13 cellular contexts compared by ENCODE assay signal in genomic region chr2:99821572-99822369, GRCh38.
A peak's percentile ranks its signal among the peaks of the same experiment; 100 is the strongest.
DNase-seq lines count a peak whose midpoint lies in the region; TF ChIP-seq lines count a peak whose summit lies in the region.
"Had no signal": no experiment of that assay in that cellular context is flagged by ENCODE, and none has a peak within 500 bp of the region (broad histone marks: within the 10 kb centered on the region; RNA-seq: fewer than 3 reads in every experiment).

No MANE protein-coding gene starts in this region.

- peak overlapping the region in 1 of 2 experiments; percentile 35 for H3K14ac ChIP-seq in mesenchymal stem cell (ENCODE audit: low read length in 2 of 2)

- no peak overlapping the region for H3K4ac ChIP-seq in mesenchymal stem cell (ENCODE audit: low read depth in 1 of 2, low read length in 2 of 2)

- 58% methylated on average over 13 of the region's 13 CpGs for WGBS in mesenchymal stem cell
- WGBS in sigmoid colon, 2 donors, result 92 to 94% methylated on average over 13 of the region's 13 CpGs

- no peak for TF ChIP-seq POLR2A in sigmoid colon (IDR thresholded peaks at IDR 0.05)

- H2BK5ac ChIP-seq in mesenchymal stem cell (ENCODE audit: low read depth, low read length, poor library complexity, severe bottlenecking), result no peak overlapping the region

- no peaks in the 10 kb centered on the region for H3K9me3 Mint-ChIP-seq in immature natural killer cell

- no peaks in the 10 kb centered on the region for H3K27me3 Mint-ChIP-seq in immature natural killer cell (ENCODE audit: low read depth in 3 of 3)

- H2AK5ac ChIP-seq in mesenchymal stem cell (ENCODE audit: low read length, severe bottlenecking), result peak overlapping the region; percentile 31

- H3K4me1 ChIP-seq in mesenchymal stem cell (ENCODE audit: control insufficient read depth, insufficient read depth, low read depth, low read length) (peaks cover 9% of the 10 kb centered on the region), sigmoid colon (no peaks in the 10 kb centered on the region)

- peaks cover 0 to 5% of the 10 kb centered on the region in 2 experiments for H3K36me3 ChIP-seq in mesenchymal stem cell (ENCODE audit: control insufficient read depth in 1 of 2, insufficient read depth in 2 of 2, low read depth in 1 of 2, low read length in 2 of 2)
- H3K36me3 ChIP-seq in sigmoid colon, result no peaks in the 10 kb centered on the region

- intact Hi-C loops in sigmoid colon (cut with DNase I), result loop anchor here (10.0 kb wide), 1 partner anchor 423 kb away; no protein-coding TSS in a partner anchor

- H3K18ac ChIP-seq in mesenchymal stem cell (ENCODE audit: low read depth in 1 of 2, low read length in 2 of 2), result peak overlapping the region in 1 of 2 experiments; percentile 37

- no peak overlapping the region for H2BK120ac ChIP-seq in mesenchymal stem cell (ENCODE audit: low read depth, low read length)

- peaks cover 16% of the 10 kb centered on the region for H3K79me1 ChIP-seq in mesenchymal stem cell (replicated peaks; ENCODE audit: low read length, poor library complexity, severe bottlenecking)

- H4K91ac ChIP-seq in mesenchymal stem cell (ENCODE audit: low read length), result no peak overlapping the region

- H3K4me1 Mint-ChIP-seq in immature natural killer cell, result peaks cover 0 to 7% of the 10 kb centered on the region in 2 donors

- H3K36me3 Mint-ChIP-seq in immature natural killer cell, result no peaks in the 10 kb centered on the region

- no peak overlapping the region for H3K4me2 ChIP-seq in mesenchymal stem cell (ENCODE audit: low read length, poor library complexity, severe bottlenecking)

- no peak overlapping the region for H2BK15ac ChIP-seq in mesenchymal stem cell (ENCODE audit: low read depth, poor library complexity, severe bottlenecking)

- no peak overlapping the region for H3K27ac Mint-ChIP-seq in immature natural killer cell

- H3K9ac ChIP-seq in mesenchymal stem cell (ENCODE audit: low read length), result no peak overlapping the region
- H3K9ac ChIP-seq: BLaER1 had no signal

- H3K4me3 Mint-ChIP-seq in immature natural killer cell, result no peak overlapping the region

- H2AFZ ChIP-seq in mesenchymal stem cell (ENCODE audit: low read depth, low read length), result no peak overlapping the region

- no peak for TF ChIP-seq EP300 in sigmoid colon (IDR thresholded peaks at IDR 0.05)

- no peak overlapping the region for H4K8ac ChIP-seq in mesenchymal stem cell (ENCODE audit: low read length)

- no peak for TF ChIP-seq CTCF in sigmoid colon (IDR thresholded peaks at IDR 0.05)

- H3K27ac ChIP-seq in mesenchymal stem cell (ENCODE audit: low read length, poor library complexity, severe bottlenecking) (peak overlapping the region; percentile 79), sigmoid colon (no peak overlapping the region)
- H3K27ac ChIP-seq: BLaER1, epithelial cell of prostate had no signal

- H3K4me3 ChIP-seq in mesenchymal stem cell (ENCODE audit: insufficient read depth in 1 of 2, low read depth in 1 of 2, low read length in 2 of 2), result no peak overlapping the region
- no peak overlapping the region for H3K4me3 ChIP-seq in sigmoid colon
- H3K4me3 ChIP-seq: BLaER1 had no signal

- H3K27me3 ChIP-seq in mesenchymal stem cell (ENCODE audit: control insufficient read depth in 1 of 2, insufficient read depth in 1 of 2, low read length in 2 of 2) (peaks cover 0 to 9% of the 10 kb centered on the region in 2 experiments), sigmoid colon (no peaks in the 10 kb centered on the region)
- H3K27me3 ChIP-seq: BLaER1 had no signal

- no peaks in the 10 kb centered on the region for H3K9me3 ChIP-seq in mesenchymal stem cell (ENCODE audit: control insufficient read depth, low read length)
- no peaks in the 10 kb centered on the region for H3K9me3 ChIP-seq in sigmoid colon
- H3K9me3 ChIP-seq: BLaER1 had no signal

- peak; percentile 60 for DNase-seq in AG20443 (ENCODE audit: low spot score)
- DNase-seq in LHCN-M2 (ENCODE audit: low read depth), result peak; percentile 5
- DNase-seq in dermis blood vessel endothelial cell, result peak; percentile 41
- DNase-seq in mesenchymal stem cell, result peak; percentile 82
- DNase-seq in OCI-M2 (lab: John Stamatoyannopoulos, UW; ENCODE audit: unreplicated experiment), result no peak
- no peak for DNase-seq in immature natural killer cell
- no peak for DNase-seq in sigmoid colon
- no peak for DNase-seq in nucleus accumbens (lab: John Stamatoyannopoulos, UW)
- DNase-seq: activated CD8-positive, alpha-beta memory T cell treated with anti-CD3 and anti-CD28 coated beads, Interleukin-2, amount 50 U/mL, for 48 hours; left cardiac atrium; SIG-M5 had no signal

- H3K23ac ChIP-seq in mesenchymal stem cell (ENCODE audit: low read length in 2 of 2), result no peak overlapping the region

- H2BK12ac ChIP-seq in mesenchymal stem cell (ENCODE audit: low read length in 2 of 2), result peak overlapping the region in 1 of 2 experiments; percentile 21

Comparison
In these comparisons a context has a peak if more than half of its experiments do, and no peak if none do; other contexts are left out.
1. DNase-seq: peak in AG20443 (single experiment), LHCN-M2 (single experiment), dermis blood vessel endothelial cell (single experiment) and mesenchymal stem cell (single experiment); none in OCI-M2 (single experiment), immature natural killer cell (0 of 3), sigmoid colon (single experiment) and nucleus accumbens (0 of 56).